8 cellular contexts compared by ENCODE assay signal in the genomic region with DNA sequence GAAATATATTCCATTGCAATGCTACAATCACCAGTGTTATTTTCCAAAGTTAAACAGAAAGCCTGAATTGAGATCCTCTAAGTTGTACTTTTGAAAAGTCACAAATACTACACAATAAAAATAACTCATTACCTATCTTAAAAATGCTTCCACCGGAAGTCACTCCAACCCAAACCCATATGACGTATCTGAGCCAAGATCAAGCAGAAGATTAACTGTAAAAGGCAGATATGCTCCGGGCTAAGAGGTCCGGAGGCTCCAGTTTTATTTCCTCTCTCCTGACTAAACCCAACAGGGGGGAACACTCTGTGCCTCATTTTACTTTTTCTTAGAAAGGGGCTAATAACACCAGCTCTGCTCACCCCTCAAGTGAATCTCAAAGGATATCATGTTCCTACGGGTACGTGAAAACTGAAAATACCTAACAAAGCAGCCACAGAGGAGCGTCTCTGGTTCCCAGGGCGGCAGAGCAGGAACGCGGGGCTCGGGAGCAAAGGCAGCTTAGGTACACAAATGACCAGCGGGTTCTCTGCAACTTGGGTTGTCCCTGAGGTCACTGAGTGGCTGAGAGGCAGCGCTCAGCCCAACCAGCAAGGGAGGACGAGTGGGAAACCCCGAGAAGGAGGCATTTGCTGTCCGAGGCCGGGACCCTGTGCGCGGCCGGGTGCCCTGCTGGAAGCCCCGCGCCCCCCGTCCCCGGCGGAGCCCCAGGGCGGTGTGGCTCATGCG. TPM values are rescaled to one million over a fixed set of nuclear protein-coding genes. Genes with fewer than 3 reads are reported as not detected.
DNase-seq lines count a peak whose midpoint lies in the region; ATAC-seq and TF ChIP-seq lines count a peak whose summit lies in the region.

No MANE protein-coding gene starts in this region.

- no peak overlapping the region for H2AK5ac ChIP-seq in mesendoderm (ENCODE audit: low read length)

- peak; percentile 64 for DNase-seq in NCI-H748 (lab: John Stamatoyannopoulos, UW; ENCODE audit: unreplicated experiment)
- no peak for DNase-seq in NCI-H748 treated with DMSO at 0.1 percent for 48 hours (lab: John Stamatoyannopoulos, UW)
- DNase-seq in RKO (ENCODE audit: low spot score) = peak; percentile 39
- peak; percentile 75 for DNase-seq in mesendoderm
- peak in 1 of 2 donors; percentile 33 for DNase-seq in uterus
- no peak for DNase-seq in NCI-H1092 treated with DMSO at 0.1 percent for 48 hours (lab: John Stamatoyannopoulos, UW)

- no peak overlapping the region for H4K8ac ChIP-seq in mesendoderm (ENCODE audit: low read depth, low read length)

- peaks cover 20% of the 10 kb centered on the region for H3K79me1 ChIP-seq in mesendoderm (ENCODE audit: low read length)

- H3K4me1 ChIP-seq in ectodermal cell (ENCODE audit: control insufficient read depth, insufficient read depth, low read length) (no peaks in the 10 kb centered on the region), mesendoderm (ENCODE audit: control insufficient read depth, low read depth, low read length) (peaks cover 6% of the 10 kb centered on the region), uterus (peaks cover 0 to 4% of the 10 kb centered on the region in 2 donors)

- peak overlapping the region; percentile 67 for H3K4me3 ChIP-seq in ectodermal cell (ENCODE audit: insufficient read depth, low read depth, low read length)
- peak overlapping the region; percentile 68 for H3K4me3 ChIP-seq in mesendoderm (ENCODE audit: low read length)
- H3K4me3 ChIP-seq in uterus = peak overlapping the region; percentile 51 to 60

- no peak for TF ChIP-seq CTCF in uterus (IDR thresholded peaks at IDR 0.05)

- intact Hi-C loops in uterus (cut with DNase I; ENCODE audit: low total_unique reads) = no loop called here

- ATAC-seq in HG02571 (IDR thresholded peaks at IDR 0.05; ENCODE audit: unreplicated experiment) = peak; percentile 23

- peak overlapping the region; percentile 91 for H3K56ac ChIP-seq in mesendoderm (ENCODE audit: low read length)

- H3K4me2 ChIP-seq in mesendoderm (ENCODE audit: low read length) = peak overlapping the region; percentile 97

- H3K27ac ChIP-seq in ectodermal cell (ENCODE audit: insufficient read depth, low read depth, low read length, poor library complexity, severe bottlenecking) (no peak overlapping the region), mesendoderm (ENCODE audit: low read depth, low read length) (peak overlapping the region; percentile 64), uterus (peak overlapping the region; percentile 80 to 88)

- peak overlapping the region; percentile 86 for H3K18ac ChIP-seq in mesendoderm (ENCODE audit: low read length)

- H2BK5ac ChIP-seq in mesendoderm (ENCODE audit: low read length) = no peak overlapping the region

- H4K5ac ChIP-seq in mesendoderm (ENCODE audit: low read length) = no peak overlapping the region

- TF ChIP-seq POLR2A in uterus (IDR thresholded peaks at IDR 0.05) = no peak

- no peak overlapping the region for H2BK120ac ChIP-seq in mesendoderm (ENCODE audit: low read depth, low read length)

- H3K9me3 ChIP-seq in ectodermal cell (ENCODE audit: control insufficient read depth, low read length) = no peaks in the 10 kb centered on the region
- no peaks in the 10 kb centered on the region for H3K9me3 ChIP-seq in uterus

- peak overlapping the region; percentile 6 for H3K23ac ChIP-seq in mesendoderm (ENCODE audit: low read length)

- H3K27me3 ChIP-seq in ectodermal cell (ENCODE audit: control insufficient read depth, insufficient read depth, low read length, poor library complexity, severe bottlenecking) (peaks cover 58% of the 10 kb centered on the region), mesendoderm (ENCODE audit: insufficient read depth, low read length, poor library complexity) (no peaks in the 10 kb centered on the region), uterus (no peaks in the 10 kb centered on the region)

- peak overlapping the region; percentile 0 for H3K4ac ChIP-seq in mesendoderm (ENCODE audit: low read depth, low read length)

- H3K9ac ChIP-seq in mesendoderm (ENCODE audit: low read length) = peak overlapping the region; percentile 79

- H2BK15ac ChIP-seq in mesendoderm (replicated peaks; ENCODE audit: low read depth) = no peak overlapping the region

- WGBS in ectodermal cell, 2 experiments = 7% methylated on average over 27 of the region's 27 CpGs
- 100% methylated on average over 1 of the region's 27 CpGs for WGBS in mesendoderm (ENCODE audit: extremely low coverage, insufficient coverage, low lambda C conversion rate)

- H3K79me2 ChIP-seq in mesendoderm (ENCODE audit: control insufficient read depth, insufficient read depth, low read length) = peaks cover 31% of the 10 kb centered on the region

- no peaks in the 10 kb centered on the region for H3K36me3 ChIP-seq in ectodermal cell (ENCODE audit: control insufficient read depth, insufficient read depth, low read length)
- no peaks in the 10 kb centered on the region for H3K36me3 ChIP-seq in mesendoderm (ENCODE audit: control insufficient read depth, insufficient read depth, low read length)
- no peaks in the 10 kb centered on the region for H3K36me3 ChIP-seq in uterus

RNA-seq across cellular contexts. Expression of a gene that starts 0.8 kb away (rescaled TPM):
- polyA plus RNA-seq in ectodermal cell (2013, experiment 1 of 4) = 2.5 TPM
- 2.4 TPM for polyA plus RNA-seq in ectodermal cell (2013, experiment 2 of 4)
- polyA plus RNA-seq in ectodermal cell (2013, experiment 3 of 4) = 1.5 TPM
- 1.5 TPM for polyA plus RNA-seq in ectodermal cell (2013, experiment 4 of 4)
- 30.9 TPM for polyA plus RNA-seq in mesendoderm (2013, experiment 1 of 2)
- polyA plus RNA-seq in mesendoderm (2013, experiment 2 of 2) = 30.6 TPM
- 10 to 100 TPM in 2 of 4 donors, 1 to 10 TPM in 1, under 1 TPM in 1; 0.77 to 12.4 (median 9.1) TPM for total RNA-seq in uterus

RNA-seq across cellular contexts. Expression of a gene that starts 54.6 kb away (rescaled TPM):
- polyA plus RNA-seq in ectodermal cell (2013, experiment 1 of 4) = 27.7 TPM
- polyA plus RNA-seq in ectodermal cell (2013, experiment 2 of 4) = 29.9 TPM
- 20.7 TPM for polyA plus RNA-seq in ectodermal cell (2013, experiment 3 of 4)
- 22.2 TPM for polyA plus RNA-seq in ectodermal cell (2013, experiment 4 of 4)
- polyA plus RNA-seq in mesendoderm (2013, experiment 1 of 2) = 22.1 TPM
- polyA plus RNA-seq in mesendoderm (2013, experiment 2 of 2) = 22.1 TPM
- 10 to 100 TPM; 26.0 to 37.9 (median 35.4) TPM for total RNA-seq in uterus

Comparison
In these comparisons a context has a peak if more than half of its experiments do, and no peak if none do; other contexts are left out.
1. DNase-seq: peak in NCI-H748 (single experiment), RKO (single experiment) and mesendoderm (single experiment); none in NCI-H748 treated with DMSO at 0.1 percent for 48 hours (single experiment) and NCI-H1092 treated with DMSO at 0.1 percent for 48 hours (single experiment).
2. Peak in every context shown above with its lines, with median percentiles within 50 percentile points of each other: H3K4me3 ChIP-seq.